Comparison of ENCODE assay signal across 23 cellular contexts in genomic region chr13:19074519-19074918, GRCh38.
"Had no signal": no experiment of that assay in that cellular context is flagged by ENCODE, and none has a peak within 500 bp of the region (broad histone marks: within the 10 kb centered on the region; RNA-seq: fewer than 3 reads in every experiment).

No MANE protein-coding gene starts in this region.

- H3K4me1 ChIP-seq: SJSA1 had no signal

- FAIRE-seq: RCC 7860 had no signal

- H3K9me3 ChIP-seq: SJSA1 had no signal

- DNase-seq: IMR-90, Kasumi-1, MM.1S, NCI-H1092 treated with DMSO at 0.1 percent for 48 hours, NCI-H1436, NCI-H187, NCI-H2029, NCI-H2081 treated with DMSO at 0.1 percent for 48 hours, NCI-H2171, NCI-H226, NCI-H446, NCI-H510A, NCI-H524 treated with DMSO at 0.1 percent for 48 hours, NCI-H69, NCI-H774, Right ventricle myocardium superior, RPMI8226, SIG-M5 had no signal

- H3K27ac ChIP-seq: HL-60, KMS-11, SJSA1, SK-N-MC had no signal

- H3K9ac ChIP-seq: KMS-11 had no signal

- H3K4me2 ChIP-seq: KMS-11 had no signal

- H3K27me3 ChIP-seq: SJSA1 had no signal

- H3K4me3 ChIP-seq: SJSA1, SK-N-MC had no signal

- H3K36me3 ChIP-seq: SJSA1 had no signal
